In genomic region chr20:50041238-50041915, GRCh38 we compare ENCODE assay signal across 11 cellular contexts. TPM values are rescaled to one million over a fixed set of nuclear protein-coding genes. Genes with fewer than 3 reads are reported as not detected.
A peak's percentile ranks its signal among the peaks of the same experiment; 100 is the strongest.
DNase-seq lines count a peak whose midpoint lies in the region; ATAC-seq and TF ChIP-seq lines count a peak whose summit lies in the region.
"Had no signal": no experiment of that assay in that cellular context is flagged by ENCODE, and none has a peak within 500 bp of the region (broad histone marks: within the 10 kb centered on the region; RNA-seq: fewer than 3 reads in every experiment).

No MANE protein-coding gene starts in this region.

- H3K4me3 ChIP-seq in Karpas-422 (ENCODE audit: low read length) (no peak overlapping the region), spleen (peak overlapping the region in 1 of 8 donors; percentile 0), right atrium auricular region (no peak overlapping the region)
- H3K4me3 ChIP-seq: SK-N-MC had no signal

- H3K4me3 Mint-ChIP-seq in dendritic cell treated with granulocyte-macrophage colony-stimulating factor and Interleukin-4, amounts not matched to agents 40 ng/mL and 50 ng/mL, for 4 days, result no peak overlapping the region

- no peak overlapping the region for H3K27ac ChIP-seq in Karpas-422 (ENCODE audit: low read length)
- peak overlapping the region in 6 of 8 donors; percentile 27 to 78 (median 64) for H3K27ac ChIP-seq in spleen
- H3K27ac ChIP-seq in right atrium auricular region, result no peak overlapping the region
- H3K27ac ChIP-seq: SK-N-MC had no signal

- no peaks in the 10 kb centered on the region for H3K79me2 ChIP-seq in Karpas-422 (ENCODE audit: low read length)

- ATAC-seq in left ventricle myocardium superior, result no peak

- no peak for TF ChIP-seq POLR2A in spleen (IDR thresholded peaks at IDR 0.05)

- no peaks in the 10 kb centered on the region for H4K20me1 ChIP-seq in Karpas-422 (ENCODE audit: insufficient read depth, low read depth, low read length)

- 42 to 57% (median 46%) methylated on average over 17 of the region's 17 CpGs for WGBS in spleen, 5 donors

- H3K27ac Mint-ChIP-seq in dendritic cell treated with granulocyte-macrophage colony-stimulating factor and Interleukin-4, amounts not matched to agents 40 ng/mL and 50 ng/mL, for 4 days, result peak overlapping the region; percentile 56

- peak overlapping the region; percentile 14; the same call in 1 of the 2 replicates for H3K9ac ChIP-seq in Karpas-422 (ENCODE audit: low read length)

- H2AFZ ChIP-seq in Karpas-422 (ENCODE audit: low read length), result peak overlapping the region; percentile 79; the same call in 1 of the 2 replicates

- H3K9me2 ChIP-seq in Karpas-422 (replicated peaks; ENCODE audit: insufficient read depth, low read length), result no peaks in the 10 kb centered on the region

- H3K36me3 ChIP-seq in Karpas-422 (ENCODE audit: insufficient read depth, low read length), result no peaks in the 10 kb centered on the region
- H3K36me3 ChIP-seq in spleen, result no peaks in the 10 kb centered on the region
- no peaks in the 10 kb centered on the region for H3K36me3 ChIP-seq in right atrium auricular region

- no peaks in the 10 kb centered on the region for H3K9me3 Mint-ChIP-seq in dendritic cell treated with granulocyte-macrophage colony-stimulating factor and Interleukin-4, amounts not matched to agents 40 ng/mL and 50 ng/mL, for 4 days

- H3K27me3 Mint-ChIP-seq in dendritic cell treated with granulocyte-macrophage colony-stimulating factor and Interleukin-4, amounts not matched to agents 40 ng/mL and 50 ng/mL, for 4 days, result peaks cover 11% of the 10 kb centered on the region

- H3K36me3 Mint-ChIP-seq in dendritic cell treated with granulocyte-macrophage colony-stimulating factor and Interleukin-4, amounts not matched to agents 40 ng/mL and 50 ng/mL, for 4 days (ENCODE audit: low read depth), result no peaks in the 10 kb centered on the region

- intact Hi-C loops in dendritic cell treated with granulocyte-macrophage colony-stimulating factor and Interleukin-4, amounts not matched to agents 40 ng/mL and 50 ng/mL, for 4 days (cut with micrococcal nuclease), result no loop called here
- intact Hi-C loops in spleen (cut with DNase I; ENCODE audit: low total_unique reads) (no loop called here), left ventricle myocardium superior (cut with micrococcal nuclease) (no loop called here)

- H3K4me1 ChIP-seq in Karpas-422 (ENCODE audit: low read length) (peaks cover 8% of the 10 kb centered on the region), spleen (peaks cover 2 to 48% (median 26%) of the 10 kb centered on the region in 6 donors), right atrium auricular region (peaks cover 0 to 4% of the 10 kb centered on the region in 2 donors)

- H3K9me3 ChIP-seq in Karpas-422 (ENCODE audit: low read length) (no peaks in the 10 kb centered on the region), spleen (no peaks in the 10 kb centered on the region), right atrium auricular region (no peaks in the 10 kb centered on the region)

- H3K27me3 ChIP-seq in Karpas-422 (ENCODE audit: low read length) (no peaks in the 10 kb centered on the region), spleen (replicated peaks in 1 of 7) (no peaks in the 10 kb centered on the region), right atrium auricular region (no peaks in the 10 kb centered on the region)

- DNase-seq in NCI-H2107 treated with DMSO at 0.1 percent for 48 hours (lab: John Stamatoyannopoulos, UW; ENCODE audit: unreplicated experiment), result peak; percentile 18
- no peak for DNase-seq in NCI-H2107 (lab: John Stamatoyannopoulos, UW)
- DNase-seq in Karpas-422, result peak; percentile 67
- DNase-seq in spleen, result no peak
- no peak for DNase-seq in OCI-M1 (lab: John Stamatoyannopoulos, UW)
- no peak for DNase-seq in left ventricle myocardium superior
- DNase-seq in right atrium auricular region (ENCODE audit: low spot score), result no peak
- DNase-seq: NCI-H2081 treated with DMSO at 0.1 percent for 48 hours; stimulated activated naive CD4-positive, alpha-beta T cell treated with Interleukin-2 at 50 U/mL for 16 hours had no signal

- peaks cover 36% of the 10 kb centered on the region for H3K4me1 Mint-ChIP-seq in dendritic cell treated with granulocyte-macrophage colony-stimulating factor and Interleukin-4, amounts not matched to agents 40 ng/mL and 50 ng/mL, for 4 days (ENCODE audit: low read depth)

- peak overlapping the region; percentile 47 for H3K4me2 ChIP-seq in Karpas-422 (ENCODE audit: low read depth, low read length, poor library complexity, severe bottlenecking)

- TF ChIP-seq CTCF in spleen (IDR thresholded peaks at IDR 0.05 in 8 of 11, conservative IDR thresholded peaks at IDR 0.05 in 3 of 11), result no peak
- TF ChIP-seq CTCF in right atrium auricular region (IDR thresholded peaks at IDR 0.05), result no peak

RNA-seq across cellular contexts. Expression of gene SNAI1, which starts 58.6 kb away (rescaled TPM):
- total RNA-seq in Karpas-422 (2014; rRNA removed; shearing (Covaris generic); ENCODE audit: low replicate concordance), result 0.22 TPM in 1 of 2 replicates, not detected in the other
- total RNA-seq in spleen (10 to 100 TPM in 2 of 7 donors, 1 to 10 TPM in 5; 2.1 to 10.5 (median 8.3) TPM), left ventricle myocardium superior (0.82 TPM), right atrium auricular region (1 to 10 TPM; 4.3 to 4.4 TPM)
- 1 to 10 TPM; 1.3 to 2.4 (median 1.7) TPM for polyA plus RNA-seq in spleen

Comparison
In these comparisons a context has a peak if more than half of its experiments do, and no peak if none do; other contexts are left out.
1. DNase-seq: peak in NCI-H2107 treated with DMSO at 0.1 percent for 48 hours (single experiment) and Karpas-422 (single experiment); none in NCI-H2107 (single experiment), spleen (single experiment), OCI-M1 (single experiment), left ventricle myocardium superior (single experiment) and right atrium auricular region (single experiment).
2. H3K27ac ChIP-seq: peak in spleen (6 of 8); none in Karpas-422 (single experiment) and right atrium auricular region (0 of 2).